1 cellular context compared by ENCODE assay signal in the genomic region with DNA sequence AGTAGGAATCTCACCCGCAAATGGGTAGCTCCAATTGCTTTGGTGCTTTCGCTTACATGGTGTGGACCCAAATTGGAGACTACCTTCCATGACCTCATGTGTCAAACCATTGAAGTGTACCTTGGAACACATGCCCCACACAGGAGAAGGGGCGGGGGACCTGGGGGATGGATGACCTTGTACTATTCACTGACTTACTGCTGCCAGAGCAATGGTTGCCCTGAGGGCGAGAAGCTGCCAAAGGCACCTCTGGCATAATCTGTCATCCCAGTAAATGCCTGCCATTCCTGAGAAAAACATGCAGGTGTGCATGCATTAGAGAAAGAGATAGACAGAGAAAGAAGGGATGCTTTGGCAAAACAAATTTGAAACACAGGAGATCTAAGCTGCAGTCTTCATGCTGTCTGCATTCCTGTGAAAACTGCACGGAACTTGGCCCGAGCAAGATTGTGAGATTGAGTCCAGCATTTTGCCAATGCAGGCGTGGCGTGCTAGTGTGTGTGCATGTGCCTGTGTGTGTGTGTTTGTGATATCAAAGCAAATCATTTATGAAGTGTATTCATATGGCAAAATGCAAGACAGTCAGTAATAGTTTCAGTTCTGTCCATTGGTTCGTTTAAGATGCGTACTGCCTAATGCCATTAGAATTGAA.
TF ChIP-seq lines count a peak whose summit lies in the region.

No MANE protein-coding gene starts in this region.

TF ChIP-seq in HepG2, 621 proteins besides CTCF, POLR2A, EP300 and RAD21 (continued from another document):
- TF ChIP-seq MATR3 (CRISPR knock-in tag; IDR thresholded peaks at IDR 0.05) (no peak), ZFP36L1 (CRISPR knock-in tag; IDR thresholded peaks at IDR 0.05) (no peak), POLR2G (IDR thresholded peaks at IDR 0.05; ENCODE audit: low read depth, low read length) (no peak), HOXA3 (CRISPR knock-in tag; IDR thresholded peaks at IDR 0.05) (no peak), ZNF30 (CRISPR knock-in tag; IDR thresholded peaks at IDR 0.05) (no peak), CAMTA2 (CRISPR knock-in tag; IDR thresholded peaks at IDR 0.05; ENCODE audit: borderline replicate concordance) (no peak), THYN1 (CRISPR knock-in tag; IDR thresholded peaks at IDR 0.05; ENCODE audit: borderline replicate concordance, low read depth) (no peak), ZSCAN21 (CRISPR knock-in tag; IDR thresholded peaks at IDR 0.05; ENCODE audit: borderline replicate concordance) (no peak), ZNF644 (CRISPR knock-in tag; IDR thresholded peaks at IDR 0.05; ENCODE audit: low read depth) (no peak), ZNF354B (CRISPR knock-in tag; IDR thresholded peaks at IDR 0.05) (no peak), ASH2L (IDR thresholded peaks at IDR 0.05; ENCODE audit: insufficient read length, low read depth, low read length) (no peak), ADNP (CRISPR knock-in tag; IDR thresholded peaks at IDR 0.05) (no peak), NFKB2 (CRISPR knock-in tag; IDR thresholded peaks at IDR 0.05; ENCODE audit: borderline replicate concordance) (no peak), ZNF773 (CRISPR knock-in tag; IDR thresholded peaks at IDR 0.05; ENCODE audit: borderline replicate concordance) (no peak)
